In genomic region chr3:130179353-130179965, GRCh38 we compare ENCODE assay signal across 1 cellular context.
A peak's percentile ranks its signal among the peaks of the same experiment; 100 is the strongest.
TF ChIP-seq lines count a peak whose summit lies in the region.

No MANE protein-coding gene starts in this region.

TF ChIP-seq in K562, 482 proteins besides CTCF, POLR2A, EP300 and RAD21 (continued from another document):
- TF ChIP-seq, protein P1, sequence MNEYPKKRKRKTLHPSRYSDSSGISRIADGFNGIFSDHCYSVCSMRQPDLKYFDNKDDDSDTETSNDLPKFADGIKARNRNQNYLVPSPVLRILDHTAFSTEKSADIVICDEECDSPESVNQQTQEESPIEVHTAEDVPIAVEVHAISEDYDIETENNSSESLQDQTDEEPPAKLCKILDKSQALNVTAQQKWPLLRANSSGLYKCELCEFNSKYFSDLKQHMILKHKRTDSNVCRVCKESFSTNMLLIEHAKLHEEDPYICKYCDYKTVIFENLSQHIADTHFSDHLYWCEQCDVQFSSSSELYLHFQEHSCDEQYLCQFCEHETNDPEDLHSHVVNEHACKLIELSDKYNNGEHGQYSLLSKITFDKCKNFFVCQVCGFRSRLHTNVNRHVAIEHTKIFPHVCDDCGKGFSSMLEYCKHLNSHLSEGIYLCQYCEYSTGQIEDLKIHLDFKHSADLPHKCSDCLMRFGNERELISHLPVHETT (CRISPR knock-in tag; conservative IDR thresholded peaks at IDR 0.05 in 1 of 2, IDR thresholded peaks at IDR 0.05 in 1 of 2): 0 out of 4 replicates have a peak, but pooled peaks of 1 of the 2 experiments have one; percentile 32
- TF ChIP-seq C11orf30 (IDR thresholded peaks at IDR 0.05; ENCODE audit: low read depth): peak; percentile 68; the same call in 1 of the 2 replicates
